Comparison of ENCODE assay signal across 8 cellular contexts in the genomic region with DNA sequence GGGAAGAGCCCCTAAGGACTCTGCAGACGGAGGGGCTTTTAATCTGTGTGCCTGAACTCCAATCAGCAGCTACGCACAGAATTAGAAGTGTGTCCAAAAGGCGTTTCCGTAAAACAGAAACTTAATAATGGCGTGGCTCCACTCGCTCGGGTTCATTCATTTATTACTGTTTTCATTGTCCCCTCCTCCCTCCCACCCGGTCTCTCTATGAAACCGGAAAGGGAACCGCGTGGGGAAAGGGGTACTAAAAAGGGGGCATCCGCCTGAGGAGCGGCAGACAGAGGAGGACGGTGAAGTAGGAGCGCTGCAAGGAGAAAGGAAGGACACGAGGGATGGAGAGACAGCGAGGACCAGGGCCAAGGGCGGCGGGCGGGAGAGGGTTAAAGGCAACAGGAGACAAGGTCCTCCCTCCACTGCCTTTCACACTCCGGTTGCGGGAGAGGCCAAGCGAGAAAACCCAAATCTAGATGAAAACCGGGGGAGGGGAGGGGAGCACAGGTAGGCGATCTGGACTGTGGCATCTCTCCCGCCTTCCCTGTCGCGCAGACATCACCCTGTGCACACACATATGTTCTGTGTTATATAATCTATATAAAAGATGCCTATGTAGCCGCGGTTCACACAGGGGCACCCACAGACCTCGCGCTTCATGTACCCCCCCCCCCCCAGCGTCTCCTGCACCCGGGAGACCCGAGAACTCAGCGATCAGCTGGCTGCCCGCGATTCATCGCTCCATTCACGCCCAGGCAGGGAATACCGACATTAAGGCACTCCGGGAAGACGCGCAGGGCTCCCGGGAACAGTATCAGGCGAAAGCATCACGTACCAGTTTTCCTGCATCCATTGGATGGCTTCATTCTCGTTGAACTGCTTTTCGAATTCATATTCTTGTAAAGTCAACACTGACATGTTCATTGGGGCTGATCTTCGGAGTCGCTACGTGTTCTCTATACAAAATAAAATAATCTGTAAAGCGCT. TPM values are rescaled to one million over a fixed set of nuclear protein-coding genes. Genes with fewer than 3 reads are reported as not detected.
DNase-seq lines count a peak whose midpoint lies in the region; ATAC-seq and TF ChIP-seq lines count a peak whose summit lies in the region.

No MANE protein-coding gene starts in this region.

- H3K27me3 Mint-ChIP-seq in dendritic cell treated with granulocyte-macrophage colony-stimulating factor and Interleukin-4, amounts not matched to agents 40 ng/mL and 50 ng/mL, for 4 days = peaks cover 62% of the 10 kb centered on the region

- ATAC-seq in right lobe of liver (peak; percentile 2 to 15 (median 7)), HG03520 (IDR thresholded peaks at IDR 0.05; ENCODE audit: unreplicated experiment) (no peak)

- peak overlapping the region; percentile 33 for H3K27ac Mint-ChIP-seq in dendritic cell treated with granulocyte-macrophage colony-stimulating factor and Interleukin-4, amounts not matched to agents 40 ng/mL and 50 ng/mL, for 4 days

- CTCF ChIA-PET in HEK293T (lab: Yijun Ruan, JAX) = interaction anchor here (1.0 kb wide), 1 partner anchor 13 kb away, joined by 3 read pairs; no protein-coding TSS in a partner anchor

- under 1% methylated on average over 35 of the region's 53 CpGs for WGBS in right lobe of liver (ENCODE audit: insufficient coverage, low coverage, low lambda C conversion rate, missing lambda C conversion rate)

- no peak for TF ChIP-seq CTCF in right lobe of liver (IDR thresholded peaks at IDR 0.05)

- POLR2A ChIA-PET in HEK293T (lab: Yijun Ruan, JAX) = interaction anchor here (0.6 to 2.1 kb wide), 11 partner anchors 13 to 191 kb away, joined by 3 to 10 read pairs (median 4); no protein-coding TSS in a partner anchor

- H3K4me3 Mint-ChIP-seq in dendritic cell treated with granulocyte-macrophage colony-stimulating factor and Interleukin-4, amounts not matched to agents 40 ng/mL and 50 ng/mL, for 4 days = peak overlapping the region; percentile 88

- no peak for TF ChIP-seq POLR2A in right lobe of liver (IDR thresholded peaks at IDR 0.05)

- H3K4me3 ChIP-seq in right lobe of liver = peak overlapping the region; percentile 71 to 98 (median 84)

- intact Hi-C loops in dendritic cell treated with granulocyte-macrophage colony-stimulating factor and Interleukin-4, amounts not matched to agents 40 ng/mL and 50 ng/mL, for 4 days (cut with micrococcal nuclease) = loop anchor here (5.0 kb wide), 1 partner anchor 145 kb away; no protein-coding TSS in a partner anchor
- intact Hi-C loops in right lobe of liver (cut with DNase I) = no loop called here

- no peaks in the 10 kb centered on the region for H3K36me3 ChIP-seq in right lobe of liver

- H3K36me3 Mint-ChIP-seq in dendritic cell treated with granulocyte-macrophage colony-stimulating factor and Interleukin-4, amounts not matched to agents 40 ng/mL and 50 ng/mL, for 4 days (ENCODE audit: low read depth) = peaks cover 6% of the 10 kb centered on the region

- peaks cover 0 to 50% (median 16%) of the 10 kb centered on the region in 4 donors for H3K4me1 ChIP-seq in right lobe of liver

- H3K9me3 ChIP-seq in right lobe of liver = no peaks in the 10 kb centered on the region

- H3K27me3 ChIP-seq in right lobe of liver = no peaks in the 10 kb centered on the region

- DNase-seq in Daoy (ENCODE audit: low read depth) = peak; percentile 42
- peak; percentile 32 for DNase-seq in HEK293T (ENCODE audit: extremely low spot score)
- peak; percentile 42 for DNase-seq in NCI-H345 (lab: John Stamatoyannopoulos, UW)
- DNase-seq in activated CD4-positive, alpha-beta T cell treated with anti-CD3 and anti-CD28 coated beads, Interleukin-2, amount 50 U/mL, for 1 hour = peak; percentile 15
- DNase-seq in right lobe of liver = peak; percentile 54 to 80 (median 70)
- DNase-seq in stimulated activated CD4-positive, alpha-beta T cell treated with anti-CD3 and anti-CD28 coated beads, Interleukin-4, amount 100 ng/mL, for 4 hours = peak; percentile 42 to 48

- peaks cover 29% of the 10 kb centered on the region for H3K4me1 Mint-ChIP-seq in dendritic cell treated with granulocyte-macrophage colony-stimulating factor and Interleukin-4, amounts not matched to agents 40 ng/mL and 50 ng/mL, for 4 days (ENCODE audit: low read depth)

- peak overlapping the region; percentile 87 to 91 (median 88) for H3K27ac ChIP-seq in right lobe of liver

- H3K9me3 Mint-ChIP-seq in dendritic cell treated with granulocyte-macrophage colony-stimulating factor and Interleukin-4, amounts not matched to agents 40 ng/mL and 50 ng/mL, for 4 days = no peaks in the 10 kb centered on the region

TF ChIP-seq in HEK293T, 16 proteins besides CTCF, POLR2A, EP300 and RAD21:
- peak; percentile 76 for TF ChIP-seq L3MBTL2 (conservative IDR thresholded peaks at IDR 0.05)
- no peak for TF ChIP-seq SUZ12 (IDR thresholded peaks at IDR 0.05)

RNA-seq across cellular contexts. Expression of gene ELOVL6, which starts 0.7 kb away (rescaled TPM):
- 3.9 and 11.9 TPM in 2 replicates for total RNA-seq in Daoy (2014; rRNA removed; shearing (Covaris generic))
- 10 to 100 TPM; 21.5 to 94.8 (median 31.2) TPM for total RNA-seq in right lobe of liver

Comparison
In these comparisons a context has a peak if more than half of its experiments do, and no peak if none do; other contexts are left out.
1. DNase-seq: peak in every context shown above with its lines; median percentile 70 in right lobe of liver; 45 in stimulated activated CD4-positive, alpha-beta T cell treated with anti-CD3 and anti-CD28 coated beads, Interleukin-4, amount 100 ng/mL, for 4 hours; 42 in Daoy; 42 in NCI-H345; 32 in HEK293T; 15 in activated CD4-positive, alpha-beta T cell treated with anti-CD3 and anti-CD28 coated beads, Interleukin-2, amount 50 U/mL, for 1 hour.